ENCODE assay signal across 11 cellular contexts in genomic region chr22:37517826-37518450, GRCh38. TPM values are rescaled to one million over a fixed set of nuclear protein-coding genes. Genes with fewer than 3 reads are reported as not detected.
DNase-seq lines count a peak whose midpoint lies in the region; FAIRE-seq and TF ChIP-seq lines count a peak whose summit lies in the region.
"Had no signal": no experiment of that assay in that cellular context is flagged by ENCODE, and none has a peak within 500 bp of the region (broad histone marks: within the 10 kb centered on the region; RNA-seq: fewer than 3 reads in every experiment).

No MANE protein-coding gene starts in this region.

- no peak overlapping the region for H3K27ac Mint-ChIP-seq in T-helper 1 cell treated with Interleukin-12 subunit alpha and Interleukin-12 subunit beta and Interleukin-4 antibody, amounts not matched to agents 30 μg/mL and 1 μg/mL, for 36 hours

- H3K36me3 ChIP-seq in kidney (ENCODE audit: control insufficient read depth in 1 of 2, insufficient read depth in 2 of 2, low read length in 2 of 2) (peaks cover 6 to 9% of the 10 kb centered on the region in 2 donors), spleen (peaks cover 0 to 6% (median 0%) of the 10 kb centered on the region in 6 donors)
- H3K36me3 ChIP-seq: ascending aorta, left lung had no signal

- H3K9ac ChIP-seq in kidney (ENCODE audit: low read length in 2 of 2): peak overlapping the region in 1 of 2 donors; percentile 84

- 81 to 93% (median 92%) methylated on average over 7 to 15 of the region's 15 CpGs for WGBS in spleen, 5 donors

- H3K4me1 ChIP-seq in kidney (ENCODE audit: control insufficient read depth in 1 of 2, insufficient read depth in 1 of 2, low read depth in 1 of 2, low read length in 2 of 2) (peaks cover 11 to 25% of the 10 kb centered on the region in 2 donors), spleen (peaks cover 0 to 49% (median 30%) of the 10 kb centered on the region in 6 donors)

- H3K27me3 ChIP-seq in spleen (replicated peaks in 1 of 7): peaks cover 0 to 55% (median 19%) of the 10 kb centered on the region in 7 donors

- no peaks in the 10 kb centered on the region for H3K9me3 ChIP-seq in kidney (ENCODE audit: control insufficient read depth in 1 of 2, low read length in 2 of 2)
- H3K9me3 ChIP-seq in spleen: peaks cover 0 to 7% (median 0%) of the 10 kb centered on the region in 8 donors
- H3K9me3 ChIP-seq: ascending aorta, left lung had no signal

- H3K27me3 Mint-ChIP-seq in T-helper 1 cell treated with Interleukin-12 subunit alpha and Interleukin-12 subunit beta and Interleukin-4 antibody, amounts not matched to agents 30 μg/mL and 1 μg/mL, for 36 hours (ENCODE audit: low read depth): peaks cover 64% of the 10 kb centered on the region

- in situ Hi-C loops in astrocyte of the spinal cord (cut with HindIII; ENCODE audit: low sequenced_read_pairs): no loop called here

- DNase-seq in T-helper 1 cell (no peak), astrocyte of the spinal cord (ENCODE audit: low read depth, low spot score) (no peak), kidney (peak; percentile 42), spleen (no peak), NCI-H82 (lab: John Stamatoyannopoulos, UW) (no peak), caudate nucleus (lab: John Stamatoyannopoulos, UW) (no peak), COLO668 (lab: John Stamatoyannopoulos, UW; ENCODE audit: unreplicated experiment) (no peak)
- DNase-seq: MM.1S had no signal

- intact Hi-C loops in kidney (cut with DNase I) (no loop called here), spleen (cut with DNase I; ENCODE audit: low total_unique reads) (no loop called here)

- no peak for TF ChIP-seq CTCF in astrocyte of the spinal cord (IDR thresholded peaks at IDR 0.05; ENCODE audit: low read depth, low read length)
- TF ChIP-seq CTCF in kidney (IDR thresholded peaks at IDR 0.05; ENCODE audit: borderline replicate concordance, extremely low read depth, insufficient read depth): no peak
- no peak for TF ChIP-seq CTCF in spleen (IDR thresholded peaks at IDR 0.05 in 8 of 11, conservative IDR thresholded peaks at IDR 0.05 in 3 of 11)

- H3K4me3 ChIP-seq in astrocyte of the spinal cord (ENCODE audit: low read depth, low read length): peak overlapping the region; percentile 53
- H3K4me3 ChIP-seq in kidney (ENCODE audit: low read length in 2 of 2): peak overlapping the region; percentile 67 to 74
- H3K4me3 ChIP-seq in spleen: peak overlapping the region in 6 of 8 donors; percentile 52 to 81 (median 56)

- H3K27ac ChIP-seq in kidney (ENCODE audit: low read depth in 2 of 2, low read length in 2 of 2): peak overlapping the region; percentile 52 to 81
- peak overlapping the region in 3 of 8 donors; percentile 59 to 70 (median 68) for H3K27ac ChIP-seq in spleen
- no peak overlapping the region for H3K27ac ChIP-seq in caudate nucleus (ENCODE audit: low read depth, low read length)
- H3K27ac ChIP-seq: ascending aorta had no signal

- peak overlapping the region; percentile 56 for H3K4me3 Mint-ChIP-seq in T-helper 1 cell treated with Interleukin-12 subunit alpha and Interleukin-12 subunit beta and Interleukin-4 antibody, amounts not matched to agents 30 μg/mL and 1 μg/mL, for 36 hours

- H3K36me3 Mint-ChIP-seq in T-helper 1 cell treated with Interleukin-12 subunit alpha and Interleukin-12 subunit beta and Interleukin-4 antibody, amounts not matched to agents 30 μg/mL and 1 μg/mL, for 36 hours (ENCODE audit: low read depth): no peaks in the 10 kb centered on the region

- H3K9me3 Mint-ChIP-seq in T-helper 1 cell treated with Interleukin-12 subunit alpha and Interleukin-12 subunit beta and Interleukin-4 antibody, amounts not matched to agents 30 μg/mL and 1 μg/mL, for 36 hours: no peaks in the 10 kb centered on the region

- peaks cover 3% of the 10 kb centered on the region for H3K4me1 Mint-ChIP-seq in T-helper 1 cell treated with Interleukin-12 subunit alpha and Interleukin-12 subunit beta and Interleukin-4 antibody, amounts not matched to agents 30 μg/mL and 1 μg/mL, for 36 hours (ENCODE audit: low read depth)

- no peak for TF ChIP-seq POLR2A in spleen (IDR thresholded peaks at IDR 0.05)

- no peak for FAIRE-seq in kidney (lab: Jason Lieb, UNC)

RNA-seq across cellular contexts. Expression of gene CARD10, which starts 1.3 kb away (rescaled TPM):
- total RNA-seq in kidney (42.3 TPM), spleen (10 to 100 TPM in 4 of 7 donors, 1 to 10 TPM in 3; 6.9 to 12.5 (median 11.3) TPM)
- polyA plus RNA-seq in kidney (ENCODE audit: insufficient read depth, low read depth, low replicate concordance) (32.4 TPM), spleen (1 to 10 TPM; 2.5 to 9.1 (median 5.7) TPM)

RNA-seq across cellular contexts. Expression of gene MFNG, which starts 31.8 kb away (rescaled TPM):
- total RNA-seq in kidney (31.1 TPM), spleen (100 to 1,000 TPM in 4 of 7 donors, 10 to 100 TPM in 3; 93.5 to 138 (median 101) TPM)
- polyA plus RNA-seq in kidney (ENCODE audit: insufficient read depth, low read depth, low replicate concordance) (9.1 TPM), spleen (10 to 100 TPM; 38.7 to 65.8 (median 51.1) TPM)

RNA-seq across cellular contexts. Expression of gene CDC42EP1, which starts 42.3 kb away (rescaled TPM):
- total RNA-seq in kidney (68.5 TPM), spleen (10 to 100 TPM; 13.2 to 35.7 (median 22.4) TPM)
- polyA plus RNA-seq in kidney (ENCODE audit: insufficient read depth, low read depth, low replicate concordance) (29.5 TPM), spleen (10 to 100 TPM in 1 of 3 donors, 1 to 10 TPM in 2; 4.6 to 13.7 (median 4.8) TPM)
